Comparison of ENCODE assay signal across 1 cellular context in the genomic region with DNA sequence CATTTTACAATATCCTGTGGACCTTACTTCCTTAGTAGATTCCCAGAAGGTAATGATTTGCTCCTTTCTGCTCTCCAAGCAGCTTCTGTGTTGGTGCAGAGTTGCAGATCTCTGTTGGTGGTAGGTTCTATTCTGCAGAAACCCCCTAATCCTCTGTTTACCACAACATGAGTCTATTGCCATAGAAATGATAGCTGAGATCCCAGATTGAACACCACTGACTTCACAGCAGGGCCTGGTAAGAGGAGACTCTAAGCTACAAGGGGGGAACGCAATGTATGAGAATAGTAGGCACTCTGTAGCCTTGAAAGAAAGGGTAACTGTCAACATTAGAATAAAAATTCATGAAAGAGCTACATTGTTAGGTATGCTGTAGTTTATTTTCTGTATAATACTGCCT.
TF ChIP-seq lines count a peak whose summit lies in the region.

No MANE protein-coding gene starts in this region.

TF ChIP-seq in IMR-90, 13 proteins besides CTCF, POLR2A, EP300 and RAD21:
- TF ChIP-seq MXI1 (IDR thresholded peaks at IDR 0.05; ENCODE audit: borderline replicate concordance, low read depth, low read length): no peak
- TF ChIP-seq MAZ (IDR thresholded peaks at IDR 0.05; ENCODE audit: borderline replicate concordance, low read depth, low read length): no peak
- no peak for TF ChIP-seq RCOR1 (IDR thresholded peaks at IDR 0.05; ENCODE audit: insufficient replicate concordance, low read length)
- TF ChIP-seq ELK1 (IDR thresholded peaks at IDR 0.05; ENCODE audit: borderline replicate concordance, low read depth, low read length): no peak
- TF ChIP-seq CEBPB (IDR thresholded peaks at IDR 0.05; ENCODE audit: low read depth, low read length): no peak
- TF ChIP-seq SMC3 (IDR thresholded peaks at IDR 0.05; ENCODE audit: low read depth, low read length): no peak
- TF ChIP-seq USF2 (IDR thresholded peaks at IDR 0.05; ENCODE audit: low read depth, low read length): no peak
- TF ChIP-seq NFE2L2 (IDR thresholded peaks at IDR 0.05; ENCODE audit: low read depth, low read length): no peak
- TF ChIP-seq FOS (IDR thresholded peaks at IDR 0.05; ENCODE audit: low read depth, low read length): no peak
- no peak for TF ChIP-seq BHLHE40 (IDR thresholded peaks at IDR 0.05; ENCODE audit: low read depth, low read length)
- no peak for TF ChIP-seq RFX5 (IDR thresholded peaks at IDR 0.05; ENCODE audit: low read depth, low read length)
- no peak for TF ChIP-seq MAFK (IDR thresholded peaks at IDR 0.05; ENCODE audit: low read depth, low read length)
- TF ChIP-seq CHD1 (IDR thresholded peaks at IDR 0.05; ENCODE audit: low read depth, low read length): no peak
